10 cellular contexts compared by ENCODE assay signal in the genomic region with DNA sequence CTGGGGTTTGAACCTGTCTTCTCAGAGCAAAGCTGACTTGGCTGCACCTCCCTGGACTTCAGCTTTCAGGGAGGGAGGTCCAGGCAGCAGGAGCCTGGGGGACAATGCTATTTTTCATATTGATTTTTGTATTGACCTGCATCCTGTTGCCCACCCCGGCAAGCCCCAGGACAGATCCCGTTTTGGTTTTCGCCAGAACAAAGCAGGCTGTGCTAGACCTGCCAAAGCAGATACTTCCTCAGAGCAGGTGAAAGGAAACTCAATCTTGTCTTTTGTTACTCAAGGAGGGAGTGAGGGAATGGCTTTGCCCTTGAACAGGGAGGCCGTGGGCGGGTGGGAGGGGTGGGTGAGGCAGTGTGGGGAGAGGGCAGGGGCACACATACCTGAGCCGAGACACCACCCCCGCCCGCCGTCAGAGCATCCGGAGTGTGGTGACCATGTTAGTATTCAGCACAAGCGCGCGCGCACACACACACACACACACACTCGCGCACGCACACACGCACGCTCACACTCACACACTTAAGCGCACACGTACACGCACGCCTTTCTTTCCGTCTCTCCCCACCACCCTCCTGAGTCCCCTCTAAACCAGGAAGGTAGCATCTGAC. TPM values are rescaled to one million over a fixed set of nuclear protein-coding genes. Genes with fewer than 3 reads are reported as not detected.
A peak's percentile ranks its signal among the peaks of the same experiment; 100 is the strongest.
DNase-seq lines count a peak whose midpoint lies in the region; ATAC-seq, FAIRE-seq and TF ChIP-seq lines count a peak whose summit lies in the region.
"Had no signal": no experiment of that assay in that cellular context is flagged by ENCODE, and none has a peak within 500 bp of the region (broad histone marks: within the 10 kb centered on the region; RNA-seq: fewer than 3 reads in every experiment).

No MANE protein-coding gene starts in this region.

- DNase-seq in CD4-positive, alpha-beta T cell = peak; percentile 18 to 71 (median 39)
- DNase-seq in activated CD4-positive, alpha-beta T cell treated with anti-CD3 and anti-CD28 coated beads, Interleukin-2, amount 50 U/mL, for 4 hours = peak; percentile 50 to 58
- DNase-seq in small intestine (no peak), CD14-positive monocyte (ENCODE audit: low spot score) (no peak), foreskin fibroblast (no peak), OCI-M2 (lab: John Stamatoyannopoulos, UW; ENCODE audit: unreplicated experiment) (no peak)
- DNase-seq: activated CD4-positive, CD25-positive, alpha-beta regulatory T cell; NCI-H1417 had no signal

- H3K9me3 ChIP-seq in CD4-positive, alpha-beta T cell (ENCODE audit: control insufficient read depth, low read length) = no peaks in the 10 kb centered on the region
- H3K9me3 ChIP-seq in endocrine pancreas (ENCODE audit: control insufficient read depth, low read length) = no peaks in the 10 kb centered on the region
- no peaks in the 10 kb centered on the region for H3K9me3 ChIP-seq in small intestine (ENCODE audit: control insufficient read depth, low read depth)

- H3K4me3 Mint-ChIP-seq in CD4-positive, alpha-beta T cell = peak overlapping the region; percentile 78
- H3K4me3 Mint-ChIP-seq in CD14-positive monocyte = no peak overlapping the region

- peaks cover 39% of the 10 kb centered on the region for H3K4me1 Mint-ChIP-seq in CD4-positive, alpha-beta T cell (ENCODE audit: low read depth)
- peaks cover 9% of the 10 kb centered on the region for H3K4me1 Mint-ChIP-seq in CD14-positive monocyte

- H3K9ac ChIP-seq in endocrine pancreas (ENCODE audit: control insufficient read depth, insufficient read depth, low read length) (peak overlapping the region; percentile 42), rectal smooth muscle tissue (ENCODE audit: low read length) (no peak overlapping the region)

- peak overlapping the region; percentile 78 for H3K27ac Mint-ChIP-seq in CD4-positive, alpha-beta T cell
- H3K27ac Mint-ChIP-seq in CD14-positive monocyte = no peak overlapping the region

- intact Hi-C loops in CD4-positive, alpha-beta T cell (cut with DNase I, micrococcal nuclease) = no loop called here
- intact Hi-C loops in CD14-positive monocyte (cut with micrococcal nuclease) = no loop called here

- no peak for TF ChIP-seq CTCF in CD4-positive, alpha-beta T cell (IDR thresholded peaks at IDR 0.05)
- TF ChIP-seq CTCF in CD14-positive monocyte (IDR thresholded peaks at IDR 0.05) (no peak), foreskin fibroblast (IDR thresholded peaks at IDR 0.05; ENCODE audit: low read depth, low read length) (no peak)

- H3K4me3 ChIP-seq in endocrine pancreas (ENCODE audit: control insufficient read depth, insufficient read depth, low read length) (no peak overlapping the region), rectal smooth muscle tissue (ENCODE audit: low read length) (peak overlapping the region; percentile 42), small intestine (ENCODE audit: low read depth in 1 of 2, low read length in 2 of 2) (no peak overlapping the region), foreskin fibroblast (ENCODE audit: low read depth in 1 of 2, low read length in 2 of 2) (no peak overlapping the region)

- POLR2A ChIA-PET in CD4-positive, alpha-beta T cell (lab: Charles Lee) = interaction anchor here (0.9 to 3.8 kb wide), 4 partner anchors 10 to 85 kb away, joined by 3 to 21 read pairs (median 4); no protein-coding TSS in a partner anchor

- H3K27ac ChIP-seq in CD4-positive, alpha-beta T cell (ENCODE audit: low read depth, low read length) = peak overlapping the region; percentile 15
- H3K27ac ChIP-seq in rectal smooth muscle tissue (ENCODE audit: low read depth, low read length) (peak overlapping the region; percentile 77), small intestine (ENCODE audit: low read depth in 1 of 2, low read length in 1 of 2) (no peak overlapping the region)

- no peaks in the 10 kb centered on the region for H3K27me3 Mint-ChIP-seq in CD4-positive, alpha-beta T cell
- H3K27me3 Mint-ChIP-seq in CD14-positive monocyte (ENCODE audit: low read depth in 3 of 3) = no peaks in the 10 kb centered on the region

- CTCF ChIA-PET in CD4-positive, alpha-beta T cell (lab: Charles Lee) = no interaction called here

- H3K9me3 Mint-ChIP-seq in CD4-positive, alpha-beta T cell = no peaks in the 10 kb centered on the region
- peaks cover 0 to 2% (median 0%) of the 10 kb centered on the region in 7 donors for H3K9me3 Mint-ChIP-seq in CD14-positive monocyte

- H3K27me3 ChIP-seq in CD4-positive, alpha-beta T cell (ENCODE audit: control insufficient read depth, insufficient read depth, low read length) = no peaks in the 10 kb centered on the region
- no peaks in the 10 kb centered on the region for H3K27me3 ChIP-seq in endocrine pancreas (ENCODE audit: control insufficient read depth, insufficient read depth, low read length)
- H3K27me3 ChIP-seq in rectal smooth muscle tissue (ENCODE audit: control insufficient read depth, insufficient read depth, low read length) = no peaks in the 10 kb centered on the region
- no peaks in the 10 kb centered on the region for H3K27me3 ChIP-seq in small intestine (ENCODE audit: control insufficient read depth in 2 of 2, insufficient read depth in 2 of 2, low read length in 2 of 2)

- no peaks in the 10 kb centered on the region for H3K36me3 Mint-ChIP-seq in CD4-positive, alpha-beta T cell (ENCODE audit: low read depth)
- peaks cover 6 to 11% of the 10 kb centered on the region in 2 donors for H3K36me3 Mint-ChIP-seq in CD14-positive monocyte

- no peak for FAIRE-seq in small intestine (lab: Jason Lieb, UNC)

- H3K4me1 ChIP-seq in endocrine pancreas (ENCODE audit: control insufficient read depth, insufficient read depth, low read length) (no peaks in the 10 kb centered on the region), rectal smooth muscle tissue (ENCODE audit: control insufficient read depth, insufficient read depth, low read length) (peaks cover 43% of the 10 kb centered on the region), small intestine (ENCODE audit: control insufficient read depth in 2 of 2, insufficient read depth in 1 of 2, low read depth in 1 of 2, low read length in 1 of 2) (peaks cover 0 to 17% of the 10 kb centered on the region in 2 donors)

- H3K36me3 ChIP-seq in endocrine pancreas (ENCODE audit: control insufficient read depth, insufficient read depth, low read length) (no peaks in the 10 kb centered on the region), rectal smooth muscle tissue (ENCODE audit: control insufficient read depth, insufficient read depth, low read length) (no peaks in the 10 kb centered on the region), small intestine (ENCODE audit: control insufficient read depth in 2 of 2, insufficient read depth in 2 of 2, low read length in 2 of 2) (no peaks in the 10 kb centered on the region)

- ATAC-seq in CD4-positive, alpha-beta T cell (ENCODE audit: poor library complexity) = peak; percentile 95

- 66 to 84% (median 69%) methylated on average over 24 of the region's 24 CpGs for WGBS in small intestine, 3 donors

RNA-seq across cellular contexts. Expression of gene RAI1, which starts 59.5 kb away (rescaled TPM):
- total RNA-seq in CD4-positive, alpha-beta T cell = 10 to 100 TPM; 19.3 to 25.2 TPM
- polyA plus RNA-seq in small intestine (1 to 10 TPM; 2.4 to 9.3 (median 3.1) TPM), CD14-positive monocyte (1 to 10 TPM in 1 of 2 donors, under 1 TPM in 1; 0.89 to 1.5 TPM)

Comparison
In these comparisons a context has a peak if more than half of its experiments do, and no peak if none do; other contexts are left out.
1. DNase-seq: peak in CD4-positive, alpha-beta T cell (10 of 10) and activated CD4-positive, alpha-beta T cell treated with anti-CD3 and anti-CD28 coated beads, Interleukin-2, amount 50 U/mL, for 4 hours (2 of 2); none in small intestine (single experiment), CD14-positive monocyte (single experiment), foreskin fibroblast (0 of 2) and OCI-M2 (single experiment).
2. H3K27ac ChIP-seq: peak in CD4-positive, alpha-beta T cell (single experiment) and rectal smooth muscle tissue (single experiment); none in small intestine (0 of 2).